Comparison of ENCODE assay signal across 26 cellular contexts in genomic region chr3:140089403-140090072, GRCh38.
"Had no signal": no experiment of that assay in that cellular context is flagged by ENCODE, and none has a peak within 500 bp of the region (broad histone marks: within the 10 kb centered on the region; RNA-seq: fewer than 3 reads in every experiment).

No MANE protein-coding gene starts in this region.

- H3K4me3 ChIP-seq: left lung, lower lobe of right lung, ovary, prostate gland, sigmoid colon, spleen, suprapubic skin, thoracic aorta, tibial artery, upper lobe of right lung had no signal

- H3K27me3 ChIP-seq: left lung, ovary, sigmoid colon, suprapubic skin, tibial artery, upper lobe of right lung had no signal

- H3K27ac ChIP-seq: left lung, lower lobe of right lung, ovary, prostate gland, sigmoid colon, spleen, suprapubic skin, thoracic aorta, tibial artery, upper lobe of right lung had no signal

- H3K36me3 ChIP-seq: left lung, lower lobe of right lung, ovary, prostate gland, sigmoid colon, spleen, suprapubic skin, thoracic aorta, tibial artery, upper lobe of right lung had no signal

- FAIRE-seq: islet of Langerhans, kidney, small intestine, urothelium cell line had no signal

- H3K4me1 ChIP-seq: left lung, lower lobe of right lung, prostate gland, spleen, suprapubic skin, upper lobe of right lung had no signal

- DNase-seq: hypothalamus; immature natural killer cell; kidney; left colon; left lung; lower lobe of right lung; mammary epithelial cell; mesenchymal stem cell; naive thymus-derived CD8-positive, alpha-beta T cell; ovary; retina; right cardiac atrium; sigmoid colon; small intestine; spleen; stimulated activated CD4-positive, alpha-beta T cell treated with anti-CD3 and anti-CD28 coated beads, Interleukin-4, amount 100 ng/mL, for 24 hours; stimulated activated naive CD4-positive, alpha-beta T cell; tibial artery; trophoblast cell; upper lobe of right lung had no signal

- H3K9me3 ChIP-seq: lower lobe of right lung, ovary, prostate gland, sigmoid colon, suprapubic skin, thoracic aorta, tibial artery, upper lobe of right lung had no signal

- ATAC-seq: left colon; left lung; lower lobe of right lung; naive thymus-derived CD8-positive, alpha-beta T cell; right cardiac atrium; stimulated activated effector memory CD8-positive, alpha-beta T cell treated with anti-CD3 and anti-CD28 coated beads, Interleukin-12 subunit alpha, Interleukin-12 subunit beta, amount 100 ng/mL, for 72 hours; upper lobe of right lung had no signal
